In genomic region chr4:165677081-165677480, GRCh38 we compare ENCODE assay signal across 8 cellular contexts.
"Had no signal": no experiment of that assay in that cellular context is flagged by ENCODE, and none has a peak within 500 bp of the region (broad histone marks: within the 10 kb centered on the region; RNA-seq: fewer than 3 reads in every experiment).

No MANE protein-coding gene starts in this region.

- H3K4me1 ChIP-seq: HAP-1 had no signal

- ATAC-seq: HCT116, K562 had no signal

- H3K9me3 ChIP-seq: HAP-1 had no signal

- H3K4me3 ChIP-seq: HAP-1, K562 had no signal

- H3K36me3 ChIP-seq: HAP-1 had no signal

- H3K4me3 Mint-ChIP-seq: HFFc6 had no signal

- H3K27ac Mint-ChIP-seq: HFFc6 had no signal

- DNase-seq: GOT3, H7, HFFc6, IMR-90, KG1 had no signal
